ENCODE assay signal across 8 cellular contexts in genomic region chr17:81515530-81516041, GRCh38. TPM values are rescaled to one million over a fixed set of nuclear protein-coding genes. Genes with fewer than 3 reads are reported as not detected.
A peak's percentile ranks its signal among the peaks of the same experiment; 100 is the strongest.
DNase-seq lines count a peak whose midpoint lies in the region; ATAC-seq, FAIRE-seq and TF ChIP-seq lines count a peak whose summit lies in the region.

No MANE protein-coding gene starts in this region.

- DNase-seq in BE2C (no peak), Panc1 (ENCODE audit: low read depth, low spot score) (no peak), endodermal cell (no peak), sciatic nerve (ENCODE audit: low spot score) (no peak), HEK293T (ENCODE audit: extremely low spot score) (no peak), RCC 7860 (ENCODE audit: low spot score) (no peak), amniotic stem cell (lab: John Stamatoyannopoulos, UW) (no peak)
- peak; percentile 52 for DNase-seq in natural killer cell treated with Interleukin-12 subunit alpha and Interleukin-12 subunit beta and Interleukin-15 and Interleukin-18, amount 100 ng/mL, for 72 hours (ENCODE audit: low spot score)

- peak overlapping the region; percentile 98 for H3K4me3 Mint-ChIP-seq in endodermal cell
- peak overlapping the region; percentile 95 for H3K4me3 Mint-ChIP-seq in natural killer cell treated with Interleukin-12 subunit alpha and Interleukin-12 subunit beta and Interleukin-15 and Interleukin-18, amount 100 ng/mL, for 72 hours

- no TSS peak for BruUV-seq in Panc1 (replicated peaks; lab: Mats Ljungman, UMichigan)

- peaks cover 17% of the 10 kb centered on the region for H3K36me3 ChIP-seq in BE2C
- peaks cover 14% of the 10 kb centered on the region for H3K36me3 ChIP-seq in Panc1 (ENCODE audit: control insufficient read depth, insufficient read depth, low read length)
- H3K36me3 ChIP-seq in endodermal cell (ENCODE audit: control insufficient read depth, insufficient read depth, low read length): peaks cover 26% of the 10 kb centered on the region

- H3K4me1 ChIP-seq in BE2C (no peaks in the 10 kb centered on the region), Panc1 (ENCODE audit: control insufficient read depth, insufficient read depth, low read length) (peaks cover 36% of the 10 kb centered on the region), endodermal cell (ENCODE audit: control insufficient read depth, insufficient read depth, low read length) (peaks cover 17% of the 10 kb centered on the region)

- H3K27ac ChIP-seq in Panc1 (ENCODE audit: low read length) (peak overlapping the region; percentile 93), endodermal cell (ENCODE audit: low read depth, low read length) (no peak overlapping the region)

- POLR2A ChIA-PET in Panc1 (lab: Charles Lee) (interaction anchor here (0.7 kb wide), 1 partner anchor 15 kb away, joined by 3 read pairs; no protein-coding TSS in a partner anchor), HEK293T (lab: Yijun Ruan, JAX) (interaction anchor here (0.7 to 7.5 kb wide), 8 partner anchors 8 to 277 kb away, joined by 3 to 66 read pairs (median 4); partner anchors contain the start of genes FAAP100, NDUFAF8 and TEPSIN)

- H3K27ac Mint-ChIP-seq in endodermal cell: peak overlapping the region; percentile 76
- peak overlapping the region; percentile 84 to 89 for H3K27ac Mint-ChIP-seq in natural killer cell treated with Interleukin-12 subunit alpha and Interleukin-12 subunit beta and Interleukin-15 and Interleukin-18, amount 100 ng/mL, for 72 hours

- peaks cover 22% of the 10 kb centered on the region for H3K36me3 Mint-ChIP-seq in endodermal cell (ENCODE audit: low read depth)
- peaks cover 16% of the 10 kb centered on the region for H3K36me3 Mint-ChIP-seq in natural killer cell treated with Interleukin-12 subunit alpha and Interleukin-12 subunit beta and Interleukin-15 and Interleukin-18, amount 100 ng/mL, for 72 hours

- H3K9ac ChIP-seq in endodermal cell (ENCODE audit: extremely low read depth, low read length, poor library complexity, severe bottlenecking): peak overlapping the region; percentile 60

- in situ Hi-C loops in Panc1 (cut with HindIII; ENCODE audit: low pct_unique_long_range_greater_than_20kb, low sequenced_read_pairs): no loop called here

- TF ChIP-seq CTCF in BE2C (IDR thresholded peaks at IDR 0.05; ENCODE audit: low read depth, low read length) (no peak), Panc1 (IDR thresholded peaks at IDR 0.05) (no peak), endodermal cell (conservative IDR thresholded peaks at IDR 0.05) (no peak)

- H3K4me3 ChIP-seq in BE2C (ENCODE audit: low read depth, low read length) (peak overlapping the region; percentile 69), Panc1 (ENCODE audit: low read depth in 2 of 2, low read length in 2 of 2) (peak overlapping the region; percentile 68 to 82), endodermal cell (ENCODE audit: low read length) (peak overlapping the region; percentile 93)

- intact Hi-C loops in Panc1 (cut with micrococcal nuclease; ENCODE audit: unreplicated experiment): loop anchor here (5.0 kb wide), 1 partner anchor 123 kb away; no protein-coding TSS in a partner anchor
- intact Hi-C loops in sciatic nerve (cut with DNase I): no loop called here

- H3K9me3 Mint-ChIP-seq in endodermal cell: peaks cover 6% of the 10 kb centered on the region
- H3K9me3 Mint-ChIP-seq in natural killer cell treated with Interleukin-12 subunit alpha and Interleukin-12 subunit beta and Interleukin-15 and Interleukin-18, amount 100 ng/mL, for 72 hours: no peaks in the 10 kb centered on the region

- ATAC-seq in Panc1 (no peak), sciatic nerve (no peak)
- no peak for ATAC-seq in natural killer cell treated with Interleukin-12 subunit alpha and Interleukin-12 subunit beta and Interleukin-15 and Interleukin-18, amount 100 ng/mL, for 72 hours

- FAIRE-seq in RCC 7860 (lab: Jason Lieb, UNC): no peak

- H3K27me3 ChIP-seq in BE2C (no peaks in the 10 kb centered on the region), Panc1 (ENCODE audit: control insufficient read depth, insufficient read depth, low read length) (no peaks in the 10 kb centered on the region), endodermal cell (ENCODE audit: control insufficient read depth, insufficient read depth, low read length, poor library complexity, severe bottlenecking) (peaks cover 6% of the 10 kb centered on the region)

- H3K9me3 ChIP-seq in BE2C: no peaks in the 10 kb centered on the region
- H3K9me3 ChIP-seq in Panc1 (ENCODE audit: control insufficient read depth, insufficient read depth, low read depth, low read length): no peaks in the 10 kb centered on the region
- no peaks in the 10 kb centered on the region for H3K9me3 ChIP-seq in endodermal cell (ENCODE audit: control insufficient read depth, low read length)

- peaks cover 18% of the 10 kb centered on the region for H3K4me1 Mint-ChIP-seq in endodermal cell
- H3K4me1 Mint-ChIP-seq in natural killer cell treated with Interleukin-12 subunit alpha and Interleukin-12 subunit beta and Interleukin-15 and Interleukin-18, amount 100 ng/mL, for 72 hours (ENCODE audit: low read depth in 2 of 2): peaks cover 19 to 32% of the 10 kb centered on the region in 2 donors

- CTCF ChIA-PET in Panc1 (lab: Charles Lee): no interaction called here
- CTCF ChIA-PET in HEK293T (lab: Yijun Ruan, JAX): interaction anchor here (0.7 to 0.9 kb wide), 2 partner anchors 31 to 117 kb away, joined by 3 read pairs; no protein-coding TSS in a partner anchor

- peaks cover 4% of the 10 kb centered on the region for H3K27me3 Mint-ChIP-seq in endodermal cell (ENCODE audit: insufficient read depth)
- H3K27me3 Mint-ChIP-seq in natural killer cell treated with Interleukin-12 subunit alpha and Interleukin-12 subunit beta and Interleukin-15 and Interleukin-18, amount 100 ng/mL, for 72 hours: no peaks in the 10 kb centered on the region

- WGBS in endodermal cell (ENCODE audit: insufficient coverage in 1 of 2, insufficient read length in 1 of 2), 2 experiments: 61 to 64% methylated on average over 16 to 19 of the region's 19 CpGs

TF ChIP-seq in HEK293T, 16 proteins besides CTCF, POLR2A, EP300 and RAD21:
- TF ChIP-seq BHLHE40 (IDR thresholded peaks at IDR 0.05; ENCODE audit: borderline replicate concordance): no peak
- no peak for TF ChIP-seq ARNT (IDR thresholded peaks at IDR 0.05)
- no peak for TF ChIP-seq NFRKB (IDR thresholded peaks at IDR 0.05)

RNA-seq across cellular contexts. Expression of gene ACTG1, which starts 3.0 kb away (rescaled TPM):
- polyA plus RNA-seq in BE2C (2012; ENCODE audit: insufficient read depth, insufficient read length, low read depth): 2,263 TPM
- total RNA-seq in Panc1 (2021; ENCODE audit: unreplicated experiment): 4,502 TPM
- 6,760 TPM for polyA plus RNA-seq in Panc1 (2012; ENCODE audit: insufficient read length)
- 1,000 to 10,000 TPM; 4,461 to 5,616 TPM for total RNA-seq in endodermal cell
- polyA plus RNA-seq in endodermal cell (2013, experiment 1 of 2): 4,463 TPM
- 3,951 TPM for polyA plus RNA-seq in endodermal cell (2013, experiment 2 of 2)
- total RNA-seq in natural killer cell treated with Interleukin-12 subunit alpha and Interleukin-12 subunit beta and Interleukin-15 and Interleukin-18, amount 100 ng/mL, for 72 hours: 1,000 to 10,000 TPM; 4,962 to 5,145 TPM
- total RNA-seq in sciatic nerve: 2,552 TPM

RNA-seq across cellular contexts. Expression of gene FSCN2, which starts 12.6 kb away (rescaled TPM):
- 2.4 TPM for polyA plus RNA-seq in BE2C (2012; ENCODE audit: insufficient read depth, insufficient read length, low read depth)
- total RNA-seq in Panc1 (2021; ENCODE audit: unreplicated experiment) (1.2 TPM), endodermal cell (1 to 10 TPM; 1.0 to 1.8 TPM), sciatic nerve (1.6 TPM)
- 9.6 TPM for polyA plus RNA-seq in Panc1 (2012; ENCODE audit: insufficient read length)
- 0.50 TPM for polyA plus RNA-seq in endodermal cell (2013, experiment 1 of 2)
- 0.46 TPM for polyA plus RNA-seq in endodermal cell (2013, experiment 2 of 2)
- total RNA-seq in natural killer cell treated with Interleukin-12 subunit alpha and Interleukin-12 subunit beta and Interleukin-15 and Interleukin-18, amount 100 ng/mL, for 72 hours: under 1 TPM; 0.21 to 0.64 TPM

RNA-seq across cellular contexts. Expression of gene FAAP100, which starts 36.6 kb away (rescaled TPM):
- polyA plus RNA-seq in BE2C (2012; ENCODE audit: insufficient read depth, insufficient read length, low read depth): 43.0 TPM
- 265 TPM for total RNA-seq in Panc1 (2021; ENCODE audit: unreplicated experiment)
- 232 TPM for polyA plus RNA-seq in Panc1 (2012; ENCODE audit: insufficient read length)
- total RNA-seq in endodermal cell: 10 to 100 TPM; 34.5 to 39.5 TPM
- 25.9 TPM for polyA plus RNA-seq in endodermal cell (2013, experiment 1 of 2)
- 24.1 TPM for polyA plus RNA-seq in endodermal cell (2013, experiment 2 of 2)
- 10 to 100 TPM; 35.5 to 76.6 TPM for total RNA-seq in natural killer cell treated with Interleukin-12 subunit alpha and Interleukin-12 subunit beta and Interleukin-15 and Interleukin-18, amount 100 ng/mL, for 72 hours
- 20.0 TPM for total RNA-seq in sciatic nerve
